Comparison of ENCODE assay signal across 8 cellular contexts in the genomic region with DNA sequence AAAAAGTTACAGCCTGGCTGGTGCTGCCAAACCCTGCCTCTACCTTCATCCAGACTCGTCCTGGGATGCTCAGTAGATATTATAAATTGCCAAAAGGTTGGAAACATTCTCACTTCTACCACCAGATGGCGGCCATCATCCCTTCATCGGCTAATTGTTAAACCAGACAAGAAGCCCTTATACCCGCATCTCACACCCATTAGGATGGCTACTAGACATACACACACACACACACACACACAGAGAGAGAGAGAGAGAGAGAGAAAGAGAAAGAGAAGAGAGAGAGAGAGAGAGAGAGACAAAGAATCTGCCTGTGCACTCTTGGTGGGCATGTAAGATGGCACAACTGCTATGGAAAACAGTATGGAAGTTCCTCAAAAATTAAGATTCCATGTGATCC. TPM values are rescaled to one million over a fixed set of nuclear protein-coding genes. Genes with fewer than 3 reads are reported as not detected.
A peak's percentile ranks its signal among the peaks of the same experiment; 100 is the strongest.
DNase-seq lines count a peak whose midpoint lies in the region; ATAC-seq, FAIRE-seq and TF ChIP-seq lines count a peak whose summit lies in the region.

No MANE protein-coding gene starts in this region.

- H3K9me3 ChIP-seq in colonic mucosa (no peaks in the 10 kb centered on the region), liver (ENCODE audit: control insufficient read depth in 4 of 4, low read length in 3 of 4) (no peaks in the 10 kb centered on the region)

- intact Hi-C loops in colonic mucosa (cut with DNase I) = loop anchor here (10.0 kb wide), 1 partner anchor 55 kb away; no protein-coding TSS in a partner anchor

- H3K27ac ChIP-seq in colonic mucosa (no peak overlapping the region), liver (ENCODE audit: low read depth in 1 of 2, low read length in 2 of 2) (no peak overlapping the region)

- CTCF ChIA-PET in AG04449 (lab: Yijun Ruan, JAX) = interaction anchor here (0.6 to 5.7 kb wide), 25 partner anchors 8 to 1186 kb away, joined by 3 to 126 read pairs (median 4); a partner anchor contains a TSS

- TF ChIP-seq CTCF in AG04449 (IDR thresholded peaks at IDR 0.05; ENCODE audit: insufficient read depth, low read length, missing control alignments) = peak; percentile 67
- TF ChIP-seq CTCF in colonic mucosa (IDR thresholded peaks at IDR 0.05) = peak; percentile 45
- TF ChIP-seq CTCF in liver (IDR thresholded peaks at IDR 0.05; ENCODE audit: low read depth, low read length, missing input control) = peak; percentile 74

- H3K4me1 ChIP-seq in colonic mucosa (no peaks in the 10 kb centered on the region), liver (ENCODE audit: control insufficient read depth in 4 of 4, insufficient read depth in 4 of 4, low read length in 3 of 4) (no peaks in the 10 kb centered on the region)

- H3K36me3 ChIP-seq in colonic mucosa (no peaks in the 10 kb centered on the region), liver (ENCODE audit: control insufficient read depth in 4 of 4, insufficient read depth in 3 of 4, low read depth in 1 of 4, low read length in 3 of 4) (no peaks in the 10 kb centered on the region)

- FAIRE-seq in GM19239 (lab: Jason Lieb, UNC) = peak; percentile 85

- ATAC-seq in HG03432 (IDR thresholded peaks at IDR 0.05; ENCODE audit: unreplicated experiment) = no peak

- peak; percentile 84 to 92 for TF ChIP-seq RAD21 in liver (IDR thresholded peaks at IDR 0.05)

- POLR2A ChIA-PET in AG04449 (lab: Yijun Ruan, JAX) = no interaction called here

- H3K9ac ChIP-seq in colonic mucosa (ENCODE audit: low read depth in 2 of 2, low read length in 2 of 2) (no peak overlapping the region), liver (ENCODE audit: low read depth in 1 of 2, low read length in 2 of 2) (no peak overlapping the region)

- DNase-seq in AG04449 (ENCODE audit: low read depth, low spot score) (peak; percentile 41), GM19239 (ENCODE audit: insufficient read length, low spot score) (no peak), NCI-H345 treated with DMSO at 0.1 percent for 48 hours (lab: John Stamatoyannopoulos, UW; ENCODE audit: unreplicated experiment) (peak; percentile 43), colonic mucosa (peak; percentile 74)
- peak; percentile 37 for DNase-seq in activated CD4-positive, alpha-beta T cell treated with anti-CD3 and anti-CD28 coated beads for 1 hour
- peak; percentile 18 to 60 (median 59) for DNase-seq in stimulated activated CD4-positive, alpha-beta T cell treated with anti-CD3 and anti-CD28 coated beads, TNF-alpha, amount 100 ng/mL, for 48 hours (ENCODE audit: low read depth in 3 of 3)

- under 1% methylated on average over 4 of the region's 4 CpGs for WGBS in liver

- H3K4me3 ChIP-seq in AG04449 (ENCODE audit: low read depth, low read length) (no peak overlapping the region), colonic mucosa (no peak overlapping the region), liver (ENCODE audit: low read depth in 1 of 3, low read length in 3 of 3) (no peak overlapping the region)

- no peaks in the 10 kb centered on the region for H3K27me3 ChIP-seq in colonic mucosa
- no peaks in the 10 kb centered on the region for H3K27me3 ChIP-seq in liver (ENCODE audit: control insufficient read depth in 4 of 4, insufficient read depth in 4 of 4, low read length in 3 of 4)

TF ChIP-seq in liver, 16 proteins besides CTCF, POLR2A, EP300 and RAD21:
- peak; percentile 26 for TF ChIP-seq YY1 (IDR thresholded peaks at IDR 0.05)
- TF ChIP-seq SP1 (IDR thresholded peaks at IDR 0.05) = no peak
- TF ChIP-seq TAF1 (conservative IDR thresholded peaks at IDR 0.05) = no peak
- TF ChIP-seq JUND (IDR thresholded peaks at IDR 0.05) = no peak

RNA-seq across cellular contexts. Expression of a gene that starts 15.0 kb away (rescaled TPM):
- total RNA-seq in colonic mucosa (1 to 10 TPM in 1 of 2 donors, under 1 TPM in 1; 0.86 to 1.5 TPM), liver (1 to 10 TPM; 3.9 to 5.7 TPM)
- 1 to 10 TPM; 3.0 TPM for polyA plus RNA-seq in liver

RNA-seq across cellular contexts. Expression of a gene that starts 32.5 kb away (rescaled TPM):
- 10 to 100 TPM; 22.6 to 23.2 TPM for total RNA-seq in colonic mucosa
- total RNA-seq in liver = 10 to 100 TPM; 21.5 to 26.6 TPM
- polyA plus RNA-seq in liver = 10 to 100 TPM; 13.3 to 19.7 TPM

RNA-seq across cellular contexts. Expression of a gene that starts 57.9 kb away (rescaled TPM):
- total RNA-seq in colonic mucosa = 1 to 10 TPM; 3.7 to 4.0 TPM
- total RNA-seq in liver = 1 to 10 TPM; 6.7 to 7.4 TPM
- polyA plus RNA-seq in liver = 1 to 10 TPM in 1 of 2 donors, under 1 TPM in 1; 0.76 to 1.5 TPM
